Comparison of ENCODE assay signal across 25 cellular contexts in genomic region chr2:38033651-38034050, GRCh38. TPM values are rescaled to one million over a fixed set of nuclear protein-coding genes. Genes with fewer than 3 reads are reported as not detected.
"Had no signal": no experiment of that assay in that cellular context is flagged by ENCODE, and none has a peak within 500 bp of the region (broad histone marks: within the 10 kb centered on the region; RNA-seq: fewer than 3 reads in every experiment).

No MANE protein-coding gene starts in this region.

- H3K4me3 ChIP-seq: coronary artery, esophagus squamous epithelium, gastrocnemius medialis, lower lobe of right lung, ovary, psoas muscle, sigmoid colon, skin epidermis, spleen, thoracic aorta, tibial nerve, upper lobe of left lung had no signal

- H3K4me1 ChIP-seq: psoas muscle had no signal

- H3K9me3 ChIP-seq: esophagus squamous epithelium, gastrocnemius medialis, lower lobe of right lung, ovary, psoas muscle, sigmoid colon, spleen, thoracic aorta, tibial nerve, upper lobe of left lung had no signal

- H3K36me3 ChIP-seq: esophagus squamous epithelium, gastrocnemius medialis, lower lobe of right lung, ovary, sigmoid colon, spleen, thoracic aorta, tibial nerve, upper lobe of left lung had no signal

- DNase-seq: dermis blood vessel endothelial cell; effector memory CD4-positive, alpha-beta T cell; erythroblast; esophagus squamous epithelium; foreskin fibroblast; gastrocnemius medialis; head of caudate nucleus; left ventricle myocardium superior; lower lobe of right lung; natural killer cell; occipital lobe; ovary; posterior cingulate gyrus; psoas muscle; right cardiac atrium; sigmoid colon; spleen; stimulated activated CD4-positive, alpha-beta T cell treated with anti-CD3 and anti-CD28 coated beads, Interleukin-4, amount 100 ng/mL, for 4 hours; stimulated activated naive B cell treated with anti-CD40 and anti-IgM and Interleukin-4, amounts not matched to agents 10 μg/mL and 1 μg/mL and 100 μg/mL, for 72 hours; upper lobe of left lung had no signal

- H3K27ac ChIP-seq: coronary artery, esophagus squamous epithelium, gastrocnemius medialis, lower lobe of right lung, ovary, psoas muscle, sigmoid colon, skin epidermis, spleen, thoracic aorta, tibial nerve, upper lobe of left lung had no signal

- H3K27me3 ChIP-seq: ovary, sigmoid colon, tibial nerve, upper lobe of left lung had no signal

RNA-seq across cellular contexts. Expression of gene CYP1B1, which starts 42.3 kb away (rescaled TPM):
- polyA plus RNA-seq: neural cell had no signal
